ENCODE assay signal across 8 cellular contexts in genomic region chr6:28136585-28137457, GRCh38. TPM values are rescaled to one million over a fixed set of nuclear protein-coding genes. Genes with fewer than 3 reads are reported as not detected.
A peak's percentile ranks its signal among the peaks of the same experiment; 100 is the strongest.
DNase-seq lines count a peak whose midpoint lies in the region; ATAC-seq and TF ChIP-seq lines count a peak whose summit lies in the region.

No MANE protein-coding gene starts in this region.

- H3K9me3 Mint-ChIP-seq in CD8-positive, alpha-beta T cell, result no peaks in the 10 kb centered on the region
- no peaks in the 10 kb centered on the region for H3K9me3 Mint-ChIP-seq in activated CD8-positive, alpha-beta memory T cell treated with anti-CD3 and anti-CD28 coated beads, Interleukin-2, amount 10 ng/mL, durations not matched to agents 7 days and 5 days (ENCODE audit: low read depth)

- H3K79me2 ChIP-seq in mesendoderm (ENCODE audit: control insufficient read depth, insufficient read depth, low read length), result no peaks in the 10 kb centered on the region

- peak; percentile 35 for ATAC-seq in CD8-positive, alpha-beta T cell
- ATAC-seq in GM19467 (IDR thresholded peaks at IDR 0.05; ENCODE audit: unreplicated experiment), result peak; percentile 52
- peak; percentile 67 for ATAC-seq in activated CD8-positive, alpha-beta memory T cell treated with anti-CD3 and anti-CD28 coated beads, Interleukin-2, amount 10 ng/mL, durations not matched to agents 7 days and 5 days

- no peaks in the 10 kb centered on the region for H3K9me3 ChIP-seq in CD8-positive, alpha-beta T cell (ENCODE audit: low read length)
- H3K9me3 ChIP-seq in endocrine pancreas (ENCODE audit: control insufficient read depth, low read length), result no peaks in the 10 kb centered on the region

- peaks cover 2% of the 10 kb centered on the region for H3K79me1 ChIP-seq in mesendoderm (ENCODE audit: low read length)

- no peaks in the 10 kb centered on the region for H3K27me3 ChIP-seq in CD8-positive, alpha-beta T cell (ENCODE audit: insufficient read depth, low read length)
- H3K27me3 ChIP-seq in endocrine pancreas (ENCODE audit: control insufficient read depth, insufficient read depth, low read length) (no peaks in the 10 kb centered on the region), mesendoderm (ENCODE audit: insufficient read depth, low read length, poor library complexity) (no peaks in the 10 kb centered on the region)

- H2BK120ac ChIP-seq in mesendoderm (ENCODE audit: low read depth, low read length), result peak overlapping the region; percentile 82

- H3K9ac ChIP-seq in endocrine pancreas (ENCODE audit: control insufficient read depth, insufficient read depth, low read length) (peak overlapping the region; percentile 96), mesendoderm (ENCODE audit: low read length) (peak overlapping the region; percentile 85)

- peak overlapping the region; percentile 88 for H3K4me3 ChIP-seq in CD8-positive, alpha-beta T cell (ENCODE audit: low read depth, low read length)
- peak overlapping the region; percentile 97 for H3K4me3 ChIP-seq in endocrine pancreas (ENCODE audit: control insufficient read depth, insufficient read depth, low read length)
- H3K4me3 ChIP-seq in mesendoderm (ENCODE audit: low read length), result peak overlapping the region; percentile 71

- no peaks in the 10 kb centered on the region for H3K27me3 Mint-ChIP-seq in CD8-positive, alpha-beta T cell (ENCODE audit: low read depth)
- H3K27me3 Mint-ChIP-seq in activated CD8-positive, alpha-beta memory T cell treated with anti-CD3 and anti-CD28 coated beads, Interleukin-2, amount 10 ng/mL, durations not matched to agents 7 days and 5 days, result no peaks in the 10 kb centered on the region

- peak overlapping the region; percentile 82 for H3K4me2 ChIP-seq in mesendoderm (ENCODE audit: low read length)

- peak overlapping the region; percentile 99 for H3K4ac ChIP-seq in mesendoderm (ENCODE audit: low read depth, low read length)

- peak overlapping the region; percentile 94 for H3K4me3 Mint-ChIP-seq in CD8-positive, alpha-beta T cell
- H3K4me3 Mint-ChIP-seq in activated CD8-positive, alpha-beta memory T cell treated with anti-CD3 and anti-CD28 coated beads, Interleukin-2, amount 10 ng/mL, durations not matched to agents 7 days and 5 days, result peak overlapping the region; percentile 91

- H3K27ac ChIP-seq in CD8-positive, alpha-beta T cell (ENCODE audit: low read depth, low read length), result peak overlapping the region; percentile 87
- H3K27ac ChIP-seq in mesendoderm (ENCODE audit: low read depth, low read length), result peak overlapping the region; percentile 86

- peak overlapping the region; percentile 92 for H3K56ac ChIP-seq in mesendoderm (ENCODE audit: low read length)

- H2BK15ac ChIP-seq in mesendoderm (replicated peaks; ENCODE audit: low read depth), result no peak overlapping the region

- peak; percentile 52 to 86 (median 77) for DNase-seq in CD8-positive, alpha-beta T cell
- DNase-seq in HS-5 (ENCODE audit: low read depth) (peak; percentile 86), NOMO-1 treated with DMSO at 0.1 percent for 48 hours (lab: John Stamatoyannopoulos, UW; ENCODE audit: unreplicated experiment) (peak; percentile 70), mesendoderm (peak; percentile 94)
- DNase-seq in activated CD8-positive, alpha-beta memory T cell treated with anti-CD3 and anti-CD28 coated beads, Interleukin-2, amount 10 ng/mL, durations not matched to agents 7 days and 5 days, result peak; percentile 87
- peak; percentile 53 for DNase-seq in stimulated activated CD8-positive, alpha-beta memory T cell treated with anti-CD3 and anti-CD28 coated beads, Interleukin-12 subunit alpha, Interleukin-12 subunit beta, amount 100 ng/mL, for 4 hours (ENCODE audit: low read depth)

- H4K8ac ChIP-seq in mesendoderm (ENCODE audit: low read depth, low read length), result peak overlapping the region; percentile 57

- peaks cover 71% of the 10 kb centered on the region for H3K4me1 Mint-ChIP-seq in CD8-positive, alpha-beta T cell (ENCODE audit: low read depth)
- H3K4me1 Mint-ChIP-seq in activated CD8-positive, alpha-beta memory T cell treated with anti-CD3 and anti-CD28 coated beads, Interleukin-2, amount 10 ng/mL, durations not matched to agents 7 days and 5 days, result peaks cover 67% of the 10 kb centered on the region

- H2AK5ac ChIP-seq in mesendoderm (ENCODE audit: low read length), result no peak overlapping the region

- H3K18ac ChIP-seq in mesendoderm (ENCODE audit: low read length), result peak overlapping the region; percentile 97

- H2BK5ac ChIP-seq in mesendoderm (ENCODE audit: low read length), result no peak overlapping the region

- peak overlapping the region; percentile 99 for H3K27ac Mint-ChIP-seq in CD8-positive, alpha-beta T cell
- peak overlapping the region; percentile 94 for H3K27ac Mint-ChIP-seq in activated CD8-positive, alpha-beta memory T cell treated with anti-CD3 and anti-CD28 coated beads, Interleukin-2, amount 10 ng/mL, durations not matched to agents 7 days and 5 days

- peaks cover 28% of the 10 kb centered on the region for H3K4me1 ChIP-seq in CD8-positive, alpha-beta T cell (ENCODE audit: insufficient read depth, low read length)
- H3K4me1 ChIP-seq in endocrine pancreas (ENCODE audit: control insufficient read depth, insufficient read depth, low read length) (peaks cover 5% of the 10 kb centered on the region), mesendoderm (ENCODE audit: control insufficient read depth, low read depth, low read length) (no peaks in the 10 kb centered on the region)

- POLR2A ChIA-PET in CD8-positive, alpha-beta T cell (lab: Charles Lee), result interaction anchor here (0.6 to 2.5 kb wide), 10 partner anchors 11 to 1932 kb away, joined by 3 to 11 read pairs (median 4); partner anchors contain the start of genes ZKSCAN4, ZSCAN16 and ZSCAN26

- peaks cover 30% of the 10 kb centered on the region for H3K36me3 Mint-ChIP-seq in CD8-positive, alpha-beta T cell
- H3K36me3 Mint-ChIP-seq in activated CD8-positive, alpha-beta memory T cell treated with anti-CD3 and anti-CD28 coated beads, Interleukin-2, amount 10 ng/mL, durations not matched to agents 7 days and 5 days, result peaks cover 19% of the 10 kb centered on the region

- H3K36me3 ChIP-seq in CD8-positive, alpha-beta T cell (ENCODE audit: insufficient read depth, low read length), result no peaks in the 10 kb centered on the region
- H3K36me3 ChIP-seq in endocrine pancreas (ENCODE audit: control insufficient read depth, insufficient read depth, low read length), result no peaks in the 10 kb centered on the region
- H3K36me3 ChIP-seq in mesendoderm (ENCODE audit: control insufficient read depth, insufficient read depth, low read length), result no peaks in the 10 kb centered on the region

- peak overlapping the region; percentile 6 for H4K5ac ChIP-seq in mesendoderm (ENCODE audit: low read length)

- WGBS in mesendoderm (ENCODE audit: extremely low coverage, insufficient coverage, low lambda C conversion rate), result no CpG with 5 or more reads among the region's 57 CpGs

- no peak overlapping the region for H3K23ac ChIP-seq in mesendoderm (ENCODE audit: low read length)

- intact Hi-C loops in CD8-positive, alpha-beta T cell (cut with DNase I, micrococcal nuclease), result loop anchor here (1.0 to 5.0 kb wide), 14 partner anchors 13 to 960 kb away; partner anchors contain the start of genes ZKSCAN4 (in 2 of the 2), ZSCAN12 (in 2 of the 2), ZSCAN26 (in 2 of the 2) and ZKSCAN3 (in 1 of the 2)

- CTCF ChIA-PET in CD8-positive, alpha-beta T cell (lab: Charles Lee), result interaction anchor here (0.6 to 1.5 kb wide), 6 partner anchors 9 to 219 kb away, joined by 3 to 6 read pairs (median 4); no protein-coding TSS in a partner anchor
- CTCF ChIA-PET in activated CD8-positive, alpha-beta memory T cell treated with anti-CD3 and anti-CD28 coated beads, Interleukin-2, amount 10 ng/mL, durations not matched to agents 7 days and 5 days (lab: Charles Lee), result interaction anchor here (0.6 to 2.4 kb wide), 7 partner anchors 11 to 219 kb away, joined by 3 to 10 read pairs (median 3); partner anchors contain the start of genes ZKSCAN3, ZSCAN16 and ZSCAN26

- no peak for TF ChIP-seq CTCF in CD8-positive, alpha-beta T cell (IDR thresholded peaks at IDR 0.05)

RNA-seq across cellular contexts. Expression of gene ZKSCAN8, which starts 4.9 kb away (rescaled TPM):
- total RNA-seq in CD8-positive, alpha-beta T cell, result 10 to 100 TPM; 22.9 to 24.3 TPM
- total RNA-seq in activated CD8-positive, alpha-beta memory T cell treated with anti-CD3 and anti-CD28 coated beads, Interleukin-2, amount 10 ng/mL, durations not matched to agents 7 days and 5 days, result 10 to 100 TPM; 21.4 to 21.8 TPM
- polyA plus RNA-seq in mesendoderm (2013, experiment 1 of 2), result 10.2 TPM
- 10.4 TPM for polyA plus RNA-seq in mesendoderm (2013, experiment 2 of 2)

RNA-seq across cellular contexts. Expression of gene ZSCAN16, which starts 12.4 kb away (rescaled TPM):
- total RNA-seq in CD8-positive, alpha-beta T cell, result 1 to 10 TPM; 5.2 to 6.0 TPM
- 1 to 10 TPM; 4.6 to 7.5 TPM for total RNA-seq in activated CD8-positive, alpha-beta memory T cell treated with anti-CD3 and anti-CD28 coated beads, Interleukin-2, amount 10 ng/mL, durations not matched to agents 7 days and 5 days
- polyA plus RNA-seq in mesendoderm (2013, experiment 1 of 2), result 8.8 TPM
- 9.4 TPM for polyA plus RNA-seq in mesendoderm (2013, experiment 2 of 2)

RNA-seq across cellular contexts. Expression of gene ZNF165, which starts 56.5 kb away (rescaled TPM):
- total RNA-seq in CD8-positive, alpha-beta T cell, result 1 to 10 TPM; 4.9 to 5.6 TPM
- under 1 TPM; 0.61 to 0.70 TPM for total RNA-seq in activated CD8-positive, alpha-beta memory T cell treated with anti-CD3 and anti-CD28 coated beads, Interleukin-2, amount 10 ng/mL, durations not matched to agents 7 days and 5 days
- 4.6 TPM for polyA plus RNA-seq in mesendoderm (2013, experiment 1 of 2)
- polyA plus RNA-seq in mesendoderm (2013, experiment 2 of 2), result 4.7 TPM

Comparison
In these comparisons a context has a peak if more than half of its experiments do, and no peak if none do; other contexts are left out.
1. Peak in every context shown above with its lines: DNase-seq, ATAC-seq, H3K4me3 ChIP-seq and H3K27ac ChIP-seq.